1 cellular context compared by ENCODE assay signal in the genomic region with DNA sequence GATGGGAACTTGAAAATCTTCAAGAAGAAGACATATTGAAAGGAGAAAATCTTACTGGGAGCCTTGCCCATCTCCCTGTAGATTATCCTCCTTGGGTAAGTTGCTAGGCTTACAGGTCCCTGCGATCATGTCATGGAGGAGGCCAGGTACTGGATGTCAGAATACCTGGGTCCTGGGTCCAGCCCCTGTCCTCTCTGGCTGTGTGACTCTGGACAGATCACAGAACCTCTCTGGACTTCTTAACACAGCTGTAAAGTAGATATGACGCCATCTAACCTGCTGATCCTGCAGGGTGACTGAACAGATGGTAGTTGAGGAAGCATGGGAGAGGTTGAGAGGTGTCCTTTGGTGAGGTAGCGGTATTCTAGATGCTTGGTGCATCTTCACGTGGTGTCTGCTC.
TF ChIP-seq lines count a peak whose summit lies in the region.

No MANE protein-coding gene starts in this region.

TF ChIP-seq in K562, 482 proteins besides CTCF, POLR2A, EP300 and RAD21 (continued from another document):
- no peak for TF ChIP-seq SUPT5H (IDR thresholded peaks at IDR 0.05)
- TF ChIP-seq, protein P1, sequence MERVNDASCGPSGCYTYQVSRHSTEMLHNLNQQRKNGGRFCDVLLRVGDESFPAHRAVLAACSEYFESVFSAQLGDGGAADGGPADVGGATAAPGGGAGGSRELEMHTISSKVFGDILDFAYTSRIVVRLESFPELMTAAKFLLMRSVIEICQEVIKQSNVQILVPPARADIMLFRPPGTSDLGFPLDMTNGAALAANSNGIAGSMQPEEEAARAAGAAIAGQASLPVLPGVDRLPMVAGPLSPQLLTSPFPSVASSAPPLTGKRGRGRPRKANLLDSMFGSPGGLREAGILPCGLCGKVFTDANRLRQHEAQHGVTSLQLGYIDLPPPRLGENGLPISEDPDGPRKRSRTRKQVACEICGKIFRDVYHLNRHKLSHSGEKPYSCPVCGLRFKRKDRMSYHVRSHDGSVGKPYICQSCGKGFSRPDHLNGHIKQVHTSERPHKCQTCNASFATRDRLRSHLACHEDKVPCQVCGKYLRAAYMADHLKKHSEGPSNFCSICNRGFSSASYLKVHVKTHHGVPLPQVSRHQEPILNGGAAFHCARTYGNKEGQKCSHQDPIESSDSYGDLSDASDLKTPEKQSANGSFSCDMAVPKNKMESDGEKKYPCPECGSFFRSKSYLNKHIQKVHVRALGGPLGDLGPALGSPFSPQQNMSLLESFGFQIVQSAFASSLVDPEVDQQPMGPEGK (CRISPR knock-in tag; IDR thresholded peaks at IDR 0.05; ENCODE audit: borderline replicate concordance), result no peak
- no peak for TF ChIP-seq MCM3 (IDR thresholded peaks at IDR 0.05)
- TF ChIP-seq RBM34 (IDR thresholded peaks at IDR 0.05; ENCODE audit: borderline replicate concordance, insufficient read depth, low read length), result no peak
